Comparison of ENCODE assay signal across 8 cellular contexts in the genomic region with DNA sequence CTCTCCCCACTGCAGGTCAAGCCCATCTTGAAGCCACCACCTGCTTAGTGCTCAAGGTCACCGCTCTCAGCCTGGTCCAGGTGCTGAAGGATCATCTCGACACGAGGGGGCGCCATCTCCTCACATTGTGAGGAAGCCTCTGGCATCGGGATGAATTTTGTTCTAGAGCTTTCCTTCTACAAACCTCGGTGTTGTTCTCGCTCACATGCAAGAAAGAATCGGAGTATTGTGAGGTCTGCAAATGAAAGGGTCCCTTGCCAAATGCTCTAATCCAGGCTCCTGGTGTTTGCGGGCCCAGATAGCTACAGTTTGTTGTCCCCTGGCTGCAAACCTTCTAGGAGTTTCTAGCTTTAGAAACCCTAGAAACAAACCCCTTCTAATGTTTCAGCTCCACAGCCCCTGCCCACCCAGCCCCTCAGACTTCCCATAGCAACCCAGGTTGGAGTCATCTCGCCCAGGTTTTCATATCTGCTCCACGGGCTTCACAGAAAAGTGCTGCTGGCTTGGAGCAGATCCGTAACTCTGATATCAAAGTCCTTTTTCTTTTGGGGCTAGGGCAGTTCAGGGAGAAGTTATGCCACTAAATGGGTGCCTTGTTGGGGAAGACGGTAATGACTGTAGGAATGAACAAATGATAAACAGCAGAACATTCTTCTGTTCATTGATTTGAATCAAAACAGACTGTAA. TPM values are rescaled to one million over a fixed set of nuclear protein-coding genes. Genes with fewer than 3 reads are reported as not detected.
DNase-seq lines count a peak whose midpoint lies in the region; ATAC-seq and TF ChIP-seq lines count a peak whose summit lies in the region.

No MANE protein-coding gene starts in this region.

- H3K36me3 ChIP-seq in sigmoid colon, result no peaks in the 10 kb centered on the region

- H3K4me3 Mint-ChIP-seq in HFFc6, result peak overlapping the region; percentile 30; the same call in 1 of the 2 replicates

- H3K9me3 ChIP-seq in right cardiac atrium (ENCODE audit: control insufficient read depth, low read length), result no peaks in the 10 kb centered on the region
- H3K9me3 ChIP-seq in sigmoid colon, result no peaks in the 10 kb centered on the region

- H3K4me1 Mint-ChIP-seq in HFFc6 (ENCODE audit: low read depth), result peaks cover 11% of the 10 kb centered on the region

- H3K36me3 Mint-ChIP-seq in HFFc6 (ENCODE audit: low read depth), result no peaks in the 10 kb centered on the region

- H3K4me3 ChIP-seq in right cardiac atrium (ENCODE audit: low read length), result no peak overlapping the region
- no peak overlapping the region for H3K4me3 ChIP-seq in sigmoid colon

- TF ChIP-seq POLR2A in sigmoid colon (IDR thresholded peaks at IDR 0.05), result no peak

- intact Hi-C loops in right cardiac atrium (cut with DNase I), result loop anchor here in 3 of 4 donors (2.0 to 5.0 kb wide), 2 partner anchors 278 to 425 kb away; no protein-coding TSS in a partner anchor
- intact Hi-C loops in sigmoid colon (cut with DNase I), result loop anchor here (2.0 to 5.0 kb wide), 3 partner anchors 149 to 427 kb away; a partner anchor contains a TSS

- WGBS in right cardiac atrium, result 18% methylated on average over 13 of the region's 13 CpGs
- whole genome bisulfite sequencing in sigmoid colon, 2 donors, result 16 to 26% methylated on average over 13 of the region's 13 CpGs

- no peak overlapping the region for H3K27ac Mint-ChIP-seq in HFFc6

- H3K4me1 ChIP-seq in right cardiac atrium (ENCODE audit: control insufficient read depth, insufficient read depth, low read length) (no peaks in the 10 kb centered on the region), sigmoid colon (peaks cover 0 to 13% (median 11%) of the 10 kb centered on the region in 4 donors)

- DNase-seq in ELF-1 (ENCODE audit: low read depth, low spot score) (peak; percentile 83), HFFc6 (peak; percentile 52), NCI-H146 (lab: John Stamatoyannopoulos, UW) (peak; percentile 73), T-helper 1 cell (peak; percentile 64 to 90 (median 82)), amygdala (lab: John Stamatoyannopoulos, UW) (peak; percentile 21 to 93 (median 79)), right cardiac atrium (peak; percentile 86 to 95 (median 92)), sigmoid colon (peak; percentile 93)

- TF ChIP-seq CTCF in HFFc6 (IDR thresholded peaks at IDR 0.05), result peak; percentile 98
- peak; percentile 87 to 96 (median 94) for TF ChIP-seq CTCF in sigmoid colon (IDR thresholded peaks at IDR 0.05)

- TF ChIP-seq EP300 in sigmoid colon (IDR thresholded peaks at IDR 0.05), result no peak

- H3K27ac ChIP-seq in right cardiac atrium (ENCODE audit: low read length) (no peak overlapping the region), sigmoid colon (peak overlapping the region in 3 of 4 donors; percentile 64 to 78 (median 68))

- ATAC-seq in right cardiac atrium (peak; percentile 94 to 96), HG03565 (IDR thresholded peaks at IDR 0.05; ENCODE audit: unreplicated experiment) (no peak)

- no peaks in the 10 kb centered on the region for H3K27me3 ChIP-seq in right cardiac atrium (ENCODE audit: control insufficient read depth, insufficient read depth)
- H3K27me3 ChIP-seq in sigmoid colon, result no peaks in the 10 kb centered on the region

- peaks cover 3% of the 10 kb centered on the region; the same call in 1 of the 2 replicates for H3K27me3 Mint-ChIP-seq in HFFc6 (ENCODE audit: insufficient read depth)

- no peaks in the 10 kb centered on the region for H3K9me3 Mint-ChIP-seq in HFFc6

RNA-seq across cellular contexts. Expression of a gene that starts 8.6 kb away (rescaled TPM):
- total RNA-seq in HFFc6 (2021; fragmentation: NEBNext Ultra II Directional; extraction: Animal tissue kit (Norgen Biotek cat#: 25700)), result 100 to 1,000 TPM; 175 to 206 (median 192) TPM
- 100 to 1,000 TPM; 538 to 677 (median 585) TPM for total RNA-seq in right cardiac atrium
- 1,692 TPM for polyA plus RNA-seq in right cardiac atrium
- total RNA-seq in sigmoid colon, result 100 to 1,000 TPM; 277 to 468 (median 356) TPM
- polyA plus RNA-seq in sigmoid colon, result 100 to 1,000 TPM; 378 to 742 (median 633) TPM
